13 cellular contexts compared by ENCODE assay signal in genomic region chr1:9891207-9891606, GRCh38. TPM values are rescaled to one million over a fixed set of nuclear protein-coding genes. Genes with fewer than 3 reads are reported as not detected.
DNase-seq lines count a peak whose midpoint lies in the region; ATAC-seq and TF ChIP-seq lines count a peak whose summit lies in the region.
"Had no signal": no experiment of that assay in that cellular context is flagged by ENCODE, and none has a peak within 500 bp of the region (broad histone marks: within the 10 kb centered on the region; RNA-seq: fewer than 3 reads in every experiment).

No MANE protein-coding gene starts in this region.

- no peaks in the 10 kb centered on the region for H3K36me3 ChIP-seq in H7 (replicated peaks; ENCODE audit: control insufficient read depth, insufficient read depth, low read length)
- no peaks in the 10 kb centered on the region for H3K36me3 ChIP-seq in prostate gland

- TF ChIP-seq CTCF in endothelial cell (IDR thresholded peaks at IDR 0.05; ENCODE audit: unreplicated experiment) (no peak), prostate gland (IDR thresholded peaks at IDR 0.05) (no peak), GM20000 (IDR thresholded peaks at IDR 0.05; ENCODE audit: extremely low read depth, missing control alignments) (no peak)

- H3K4me1 Mint-ChIP-seq in endothelial cell (ENCODE audit: unreplicated experiment) = peaks cover 55% of the 10 kb centered on the region

- intact Hi-C loops in prostate gland (cut with DNase I) = no loop called here

- H3K27me3 ChIP-seq in H7 (ENCODE audit: control insufficient read depth, insufficient read depth, low read length) (no peaks in the 10 kb centered on the region), prostate gland (replicated peaks; ENCODE audit: insufficient read depth) (no peaks in the 10 kb centered on the region)

- no peak for ATAC-seq in GM21447 (IDR thresholded peaks at IDR 0.05; ENCODE audit: unreplicated experiment)
- ATAC-seq in HG03159 (IDR thresholded peaks at IDR 0.05; ENCODE audit: unreplicated experiment) = no peak
- ATAC-seq: natural killer cell had no signal

- TF ChIP-seq POLR2A in prostate gland (IDR thresholded peaks at IDR 0.05) = no peak

- H3K27ac Mint-ChIP-seq in endothelial cell (ENCODE audit: unreplicated experiment) = peak overlapping the region; percentile 94
- H3K27ac Mint-ChIP-seq: activated naive CD8-positive, alpha-beta T cell; IgD-negative memory B cell; natural killer cell had no signal

- peaks cover 18% of the 10 kb centered on the region for H3K4me1 ChIP-seq in prostate gland (replicated peaks)

- H3K4me3 Mint-ChIP-seq in endothelial cell (ENCODE audit: unreplicated experiment) = peak overlapping the region; percentile 79
- H3K4me3 Mint-ChIP-seq: activated naive CD8-positive, alpha-beta T cell; natural killer cell had no signal

- H3K27ac ChIP-seq in prostate gland = peak overlapping the region; percentile 52 to 68

- no peaks in the 10 kb centered on the region for H3K9me3 Mint-ChIP-seq in endothelial cell (ENCODE audit: unreplicated experiment)
- H3K9me3 Mint-ChIP-seq: IgD-negative memory B cell, natural killer cell had no signal

- no peak overlapping the region for H3K4me3 ChIP-seq in H7 (ENCODE audit: insufficient read depth, low read depth, low read length)
- H3K4me3 ChIP-seq in prostate gland = no peak overlapping the region

- 37% methylated on average over 5 of the region's 5 CpGs for WGBS in prostate gland

- H3K36me3 Mint-ChIP-seq in endothelial cell (ENCODE audit: low read depth, unreplicated experiment) = peaks cover 14% of the 10 kb centered on the region
- H3K36me3 Mint-ChIP-seq: activated naive CD8-positive, alpha-beta T cell; natural killer cell had no signal

- DNase-seq in H7 = peak; percentile 57
- peak; percentile 87 for DNase-seq in NCI-H82 (lab: John Stamatoyannopoulos, UW)
- no peak for DNase-seq in endothelial cell (ENCODE audit: low spot score)
- DNase-seq in prostate gland (ENCODE audit: low spot score) = no peak
- DNase-seq in T-helper 9 cell = no peak
- DNase-seq in GM20000 (ENCODE audit: low spot score) = no peak
- DNase-seq: foreskin fibroblast; natural killer cell; stimulated activated CD4-positive, alpha-beta T cell treated with anti-CD3 and anti-CD28 coated beads, Interleukin-4, amount 100 ng/mL, for 24 hours had no signal

- peaks cover 6% of the 10 kb centered on the region for H3K27me3 Mint-ChIP-seq in endothelial cell (ENCODE audit: unreplicated experiment)
- H3K27me3 Mint-ChIP-seq: activated naive CD8-positive, alpha-beta T cell; IgD-negative memory B cell had no signal

- no peaks in the 10 kb centered on the region for H3K9me3 ChIP-seq in prostate gland

RNA-seq across cellular contexts. Expression of gene CTNNBIP1, which starts 18.9 kb away (rescaled TPM):
- total RNA-seq in H7 (2014; rRNA removed; shearing (Covaris generic)) = 78.8 and 80.7 TPM in 2 replicates
- 106 TPM for total RNA-seq in endothelial cell (ENCODE audit: unreplicated experiment)
- 100 to 1,000 TPM in 1 of 2 donors, 10 to 100 TPM in 1; 56.9 to 101 TPM for total RNA-seq in prostate gland

RNA-seq across cellular contexts. Expression of gene LZIC, which starts 52.0 kb away (rescaled TPM):
- total RNA-seq in H7 (2014; rRNA removed; shearing (Covaris generic)) = 20.9 and 34.9 TPM in 2 replicates
- total RNA-seq in endothelial cell (ENCODE audit: unreplicated experiment) (31.2 TPM), prostate gland (10 to 100 TPM; 21.5 to 42.2 TPM)

RNA-seq across cellular contexts. Expression of gene NMNAT1, which starts 52.1 kb away (rescaled TPM):
- total RNA-seq in H7 (2014; rRNA removed; shearing (Covaris generic)) = 5.7 and 6.4 TPM in 2 replicates
- 15.9 TPM for total RNA-seq in endothelial cell (ENCODE audit: unreplicated experiment)
- total RNA-seq in prostate gland = 1 to 10 TPM; 7.2 to 8.7 TPM

Comparison
In these comparisons a context has a peak if more than half of its experiments do, and no peak if none do; other contexts are left out.
1. DNase-seq: peak in H7 (single experiment) and NCI-H82 (single experiment); none in endothelial cell (single experiment), prostate gland (single experiment), T-helper 9 cell (single experiment) and GM20000 (single experiment).